21 cellular contexts compared by ENCODE assay signal in the genomic region with DNA sequence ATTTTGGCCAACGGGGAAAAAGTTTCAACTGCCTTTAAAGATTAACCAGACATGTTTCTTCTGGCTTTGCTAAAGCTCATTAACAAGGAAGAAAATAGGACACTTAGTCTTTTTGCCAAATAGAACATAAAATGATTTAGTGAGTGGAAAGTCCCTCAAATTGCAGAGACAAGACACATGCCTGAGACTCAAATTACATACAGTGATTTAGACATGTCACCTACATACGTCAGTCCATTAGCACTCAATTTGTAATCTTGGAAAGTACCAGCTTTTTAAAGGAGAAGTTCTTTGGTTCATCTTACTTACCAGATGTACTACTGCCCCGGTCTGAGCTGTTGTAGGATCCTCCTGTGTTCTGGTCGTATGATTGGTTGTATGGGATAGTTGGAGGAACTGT.
DNase-seq lines count a peak whose midpoint lies in the region; ATAC-seq and TF ChIP-seq lines count a peak whose summit lies in the region.
"Had no signal": no experiment of that assay in that cellular context is flagged by ENCODE, and none has a peak within 500 bp of the region (broad histone marks: within the 10 kb centered on the region; RNA-seq: fewer than 3 reads in every experiment).

No MANE protein-coding gene starts in this region.

- H2BK120ac ChIP-seq in IMR-90 (ENCODE audit: low read depth, low read length), result no peak overlapping the region

- H3K56ac ChIP-seq in IMR-90 (ENCODE audit: extremely low read depth, insufficient read depth, low read length), result no peak overlapping the region

- H3K27ac Mint-ChIP-seq in stimulated activated memory B cell treated with anti-CD40 and anti-IgM and Interleukin-4, amounts not matched to agents 10 μg/mL and 1 μg/mL and 100 μg/mL, for 72 hours, result no peak overlapping the region
- H3K27ac Mint-ChIP-seq in activated naive CD4-positive, alpha-beta T cell treated with anti-CD3 and anti-CD28 coated beads for 36 hours, result no peak overlapping the region
- H3K27ac Mint-ChIP-seq: activated CD8-positive, alpha-beta T cell treated with anti-CD3 and anti-CD28 coated beads for 36 hours; CD4-positive, CD25-positive, alpha-beta regulatory T cell had no signal

- DNase-seq in AG10803 (ENCODE audit: low read depth) (peak; percentile 31), IMR-90 (peak; percentile 48), epithelial cell of proximal tubule (ENCODE audit: low read depth) (peak; percentile 89), left kidney (ENCODE audit: low read depth, low spot score) (peak; percentile 10), SK-N-DZ (ENCODE audit: low spot score) (no peak)
- no peak for DNase-seq in activated naive CD4-positive, alpha-beta T cell treated with anti-CD3 and anti-CD28 coated beads for 36 hours
- DNase-seq: activated CD8-positive, alpha-beta T cell treated with anti-CD3 and anti-CD28 coated beads for 36 hours; amniotic stem cell; CD4-positive, CD25-positive, alpha-beta regulatory T cell; DMS79; NCI-H345; NK-92 treated with Interleukin-12 subunit alpha and Interleukin-12 subunit beta, amount 100 ng/mL, for 24 hours; stimulated activated CD4-positive, alpha-beta T cell treated with anti-CD3 and anti-CD28 coated beads, Interleukin-12 subunit alpha, Interleukin-12 subunit beta, amount 100 ng/mL, for 4 hours; stimulated activated naive CD4-positive, alpha-beta T cell treated with Interleukin-2 at 50 U/mL for 16 hours; WERI-Rb-1 had no signal

- H3K36me3 Mint-ChIP-seq in stimulated activated memory B cell treated with anti-CD40 and anti-IgM and Interleukin-4, amounts not matched to agents 10 μg/mL and 1 μg/mL and 100 μg/mL, for 72 hours, result no peaks in the 10 kb centered on the region
- H3K36me3 Mint-ChIP-seq in activated naive CD4-positive, alpha-beta T cell treated with anti-CD3 and anti-CD28 coated beads for 36 hours (ENCODE audit: low read depth), result no peaks in the 10 kb centered on the region
- H3K36me3 Mint-ChIP-seq: CD4-positive, CD25-positive, alpha-beta regulatory T cell had no signal

- H3K4ac ChIP-seq in IMR-90 (ENCODE audit: low read depth, low read length), result no peak overlapping the region

- in situ Hi-C loops in IMR-90 (cut with MboI; ENCODE audit: low sequenced_read_pairs), result no loop called here

- peaks cover 2% of the 10 kb centered on the region for H3K9me3 Mint-ChIP-seq in stimulated activated memory B cell treated with anti-CD40 and anti-IgM and Interleukin-4, amounts not matched to agents 10 μg/mL and 1 μg/mL and 100 μg/mL, for 72 hours
- peaks cover 4% of the 10 kb centered on the region for H3K9me3 Mint-ChIP-seq in activated naive CD4-positive, alpha-beta T cell treated with anti-CD3 and anti-CD28 coated beads for 36 hours
- H3K9me3 Mint-ChIP-seq: activated CD8-positive, alpha-beta T cell treated with anti-CD3 and anti-CD28 coated beads for 36 hours had no signal

- H3K27me3 Mint-ChIP-seq in stimulated activated memory B cell treated with anti-CD40 and anti-IgM and Interleukin-4, amounts not matched to agents 10 μg/mL and 1 μg/mL and 100 μg/mL, for 72 hours, result no peaks in the 10 kb centered on the region
- no peaks in the 10 kb centered on the region for H3K27me3 Mint-ChIP-seq in activated naive CD4-positive, alpha-beta T cell treated with anti-CD3 and anti-CD28 coated beads for 36 hours (ENCODE audit: low read depth)
- H3K27me3 Mint-ChIP-seq: activated CD8-positive, alpha-beta T cell treated with anti-CD3 and anti-CD28 coated beads for 36 hours; CD4-positive, CD25-positive, alpha-beta regulatory T cell had no signal

- no peak overlapping the region for H4K91ac ChIP-seq in IMR-90 (ENCODE audit: insufficient read depth, low read depth, low read length)

- no peak overlapping the region for H2AK9ac ChIP-seq in IMR-90 (replicated peaks; ENCODE audit: low read depth, low read length, poor library complexity)

- H3K27me3 ChIP-seq in IMR-90 (ENCODE audit: control insufficient read depth, insufficient read depth, low read length), result no peaks in the 10 kb centered on the region
- H3K27me3 ChIP-seq: esophagus muscularis mucosa had no signal

- TF ChIP-seq RAD21 in IMR-90 (IDR thresholded peaks at IDR 0.05; ENCODE audit: low read length), result no peak

- POLR2A ChIA-PET in IMR-90 (lab: Charles Lee; ENCODE audit: unreplicated experiment), result no interaction called here

- no peaks in the 10 kb centered on the region; the same call in 1 of the 2 replicates for H3K4me1 ChIP-seq in IMR-90 (ENCODE audit: control insufficient read depth, insufficient read depth, low read length)
- H3K4me1 ChIP-seq: A549, esophagus muscularis mucosa, prostate gland had no signal

- no peaks in the 10 kb centered on the region for H3K79me1 ChIP-seq in IMR-90 (ENCODE audit: low read depth in 1 of 2, low read length in 2 of 2)

- H4K5ac ChIP-seq in IMR-90 (ENCODE audit: low read depth, low read length), result no peak overlapping the region

- no peak for ATAC-seq in IMR-90 (ENCODE audit: low read depth)
- ATAC-seq in HG03378 (IDR thresholded peaks at IDR 0.05; ENCODE audit: unreplicated experiment), result no peak
- no peak for ATAC-seq in stimulated activated memory B cell treated with anti-CD40 and anti-IgM and Interleukin-4, amounts not matched to agents 10 μg/mL and 1 μg/mL and 100 μg/mL, for 72 hours
- ATAC-seq: A549; activated CD8-positive, alpha-beta T cell treated with anti-CD3 and anti-CD28 coated beads for 36 hours had no signal

- intact Hi-C loops in IMR-90 (cut with micrococcal nuclease), result no loop called here
- intact Hi-C loops in activated naive CD4-positive, alpha-beta T cell treated with anti-CD3 and anti-CD28 coated beads for 36 hours (cut with micrococcal nuclease), result no loop called here

- H4K8ac ChIP-seq in IMR-90 (ENCODE audit: low read depth in 2 of 2, low read length in 2 of 2), result no peak overlapping the region

- no peaks in the 10 kb centered on the region for H4K20me1 ChIP-seq in IMR-90 (ENCODE audit: insufficient read depth, low read length)

- CTCF ChIA-PET in IMR-90 (lab: Yijun Ruan, JAX), result interaction anchor here (0.5 kb wide), 1 partner anchor 406 kb away, joined by 4 read pairs; no protein-coding TSS in a partner anchor
- CTCF ChIA-PET in activated naive CD4-positive, alpha-beta T cell treated with anti-CD3 and anti-CD28 coated beads for 36 hours (lab: Charles Lee), result no interaction called here

- dilution Hi-C loops in IMR-90 (cut with HindIII; ENCODE audit: low sequenced_read_pairs, unreplicated experiment), result no loop called here

- no peak overlapping the region for H2BK15ac ChIP-seq in IMR-90 (ENCODE audit: low read depth, low read length)

- no peak overlapping the region for H2AK5ac ChIP-seq in IMR-90 (ENCODE audit: low read depth, low read length)

- H3K9ac ChIP-seq in IMR-90 (ENCODE audit: low read depth, low read length), result no peak overlapping the region
- H3K9ac ChIP-seq: KMS-11 had no signal

- H3K4me3 Mint-ChIP-seq in stimulated activated memory B cell treated with anti-CD40 and anti-IgM and Interleukin-4, amounts not matched to agents 10 μg/mL and 1 μg/mL and 100 μg/mL, for 72 hours, result no peak overlapping the region
- no peak overlapping the region for H3K4me3 Mint-ChIP-seq in activated naive CD4-positive, alpha-beta T cell treated with anti-CD3 and anti-CD28 coated beads for 36 hours
- H3K4me3 Mint-ChIP-seq: activated CD8-positive, alpha-beta T cell treated with anti-CD3 and anti-CD28 coated beads for 36 hours; CD4-positive, CD25-positive, alpha-beta regulatory T cell had no signal

- H3K18ac ChIP-seq in IMR-90 (ENCODE audit: low read depth, low read length), result no peak overlapping the region

- TF ChIP-seq CTCF in AG10803 (conservative IDR thresholded peaks at IDR 0.05; ENCODE audit: low read length) (no peak), IMR-90 (conservative IDR thresholded peaks at IDR 0.05; ENCODE audit: low read depth, low read length) (no peak), epithelial cell of proximal tubule (conservative IDR thresholded peaks at IDR 0.05; ENCODE audit: low read depth, low read length) (no peak)

- WGBS in IMR-90 (ENCODE audit: extremely low coverage in 2 of 2, insufficient read length in 1 of 2), 2 experiments, result 60% methylated on average over 1 of the region's 4 CpGs; no CpG with 5 or more reads in 1 of the 2 experiments

- H3K4me2 ChIP-seq in IMR-90 (ENCODE audit: low read depth, low read length), result no peak overlapping the region
- H3K4me2 ChIP-seq: A549, KMS-11 had no signal

- BruUV-seq in IMR-90 (replicated peaks; lab: Mats Ljungman, UMichigan), result no TSS peak

- H3K4me3 ChIP-seq in AG10803 (ENCODE audit: low read length) (no peak overlapping the region), IMR-90 (ENCODE audit: insufficient read depth, low read depth, low read length) (no peak overlapping the region), epithelial cell of proximal tubule (ENCODE audit: low read depth, low read length) (peak overlapping the region; percentile 15)
- H3K4me3 ChIP-seq: A549, esophagus muscularis mucosa, prostate gland had no signal

- no peak overlapping the region for H2BK5ac ChIP-seq in IMR-90 (ENCODE audit: low read depth, low read length, poor library complexity, severe bottlenecking)

- H3K9me3 ChIP-seq in IMR-90 (ENCODE audit: control insufficient read depth, insufficient read depth, low read length), result no peaks in the 10 kb centered on the region
- H3K9me3 ChIP-seq: A549, esophagus muscularis mucosa, prostate gland had no signal

- H3K23ac ChIP-seq in IMR-90 (ENCODE audit: low read depth, low read length), result no peak overlapping the region

- H3K14ac ChIP-seq in IMR-90 (replicated peaks; ENCODE audit: low read depth, low read length), result no peak overlapping the region

- peaks cover 3% of the 10 kb centered on the region; the same call in 1 of the 2 replicates for H3K36me3 ChIP-seq in IMR-90 (ENCODE audit: control insufficient read depth, insufficient read depth, low read length)
- H3K36me3 ChIP-seq: esophagus muscularis mucosa, prostate gland had no signal

- no peak overlapping the region for H2AFZ ChIP-seq in IMR-90 (replicated peaks; ENCODE audit: low read length, poor library complexity)

- H3K4me1 Mint-ChIP-seq in stimulated activated memory B cell treated with anti-CD40 and anti-IgM and Interleukin-4, amounts not matched to agents 10 μg/mL and 1 μg/mL and 100 μg/mL, for 72 hours, result no peaks in the 10 kb centered on the region
- H3K4me1 Mint-ChIP-seq in activated naive CD4-positive, alpha-beta T cell treated with anti-CD3 and anti-CD28 coated beads for 36 hours (ENCODE audit: low read depth), result no peaks in the 10 kb centered on the region
- H3K4me1 Mint-ChIP-seq: CD4-positive, CD25-positive, alpha-beta regulatory T cell had no signal

- TF ChIP-seq POLR2A in IMR-90 (IDR thresholded peaks at IDR 0.05; ENCODE audit: low read depth, low read length), result no peak

- H3K9me1 ChIP-seq in IMR-90 (ENCODE audit: insufficient read depth, low read length), result no peaks in the 10 kb centered on the region

- H2BK20ac ChIP-seq in IMR-90 (ENCODE audit: low read depth, low read length), result no peak overlapping the region; the same call in 1 of the 2 replicates

- H3K27ac ChIP-seq in IMR-90 (ENCODE audit: insufficient read depth, low read length), result no peak overlapping the region
- H3K27ac ChIP-seq: A549, esophagus muscularis mucosa, KMS-11, prostate gland, WERI-Rb-1 had no signal

TF ChIP-seq in IMR-90, 13 proteins besides CTCF, POLR2A, EP300 and RAD21 (continues in another document):
- TF ChIP-seq MXI1 (IDR thresholded peaks at IDR 0.05; ENCODE audit: borderline replicate concordance, low read depth, low read length), result no peak
- TF ChIP-seq RFX5 (IDR thresholded peaks at IDR 0.05; ENCODE audit: low read depth, low read length), result no peak
- no peak for TF ChIP-seq BHLHE40 (IDR thresholded peaks at IDR 0.05; ENCODE audit: low read depth, low read length)

Comparison
In these comparisons a context has a peak if more than half of its experiments do, and no peak if none do; other contexts are left out.
1. DNase-seq: peak in AG10803 (single experiment), IMR-90 (single experiment), epithelial cell of proximal tubule (single experiment) and left kidney (single experiment); none in SK-N-DZ (single experiment) and activated naive CD4-positive, alpha-beta T cell treated with anti-CD3 and anti-CD28 coated beads for 36 hours (single experiment).